In the genomic region with DNA sequence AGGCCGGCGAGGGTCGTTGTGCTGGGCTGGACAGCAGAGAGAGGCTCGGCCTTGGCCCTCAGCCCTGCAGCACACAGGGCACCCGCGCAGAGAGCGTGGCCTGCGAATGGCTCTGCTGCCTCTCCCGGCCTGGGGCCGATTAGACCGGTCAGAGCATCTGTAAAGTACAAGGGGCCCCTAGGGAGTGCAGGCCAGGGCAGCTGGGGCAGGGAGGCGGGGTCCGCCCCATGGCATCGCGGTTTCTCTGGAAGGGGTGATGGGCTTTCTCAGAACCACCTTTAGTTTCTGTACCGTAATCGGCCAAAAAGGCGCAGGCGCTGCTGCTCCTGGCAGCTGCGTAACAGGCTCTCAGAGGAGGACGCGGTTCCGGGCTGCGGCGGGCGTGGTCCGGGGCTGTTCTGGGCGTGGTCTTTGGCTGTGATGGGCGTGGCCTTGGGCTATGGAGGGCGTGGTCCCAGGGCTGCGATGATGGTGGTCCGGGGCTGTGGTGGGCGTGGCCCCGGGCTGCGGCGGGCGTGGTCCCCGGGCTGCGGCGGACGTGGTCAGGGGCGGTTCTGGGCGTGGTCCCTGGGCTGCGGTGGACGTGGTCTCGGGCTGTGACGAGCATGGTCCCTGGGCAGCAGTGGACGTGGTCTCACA, we compare ENCODE assay signal across 1 cellular context.
TF ChIP-seq lines count a peak whose summit lies in the region.

No MANE protein-coding gene starts in this region.

TF ChIP-seq in IMR-90, 13 proteins besides CTCF, POLR2A, EP300 and RAD21 (continued from another document):
- TF ChIP-seq, protein P1, sequence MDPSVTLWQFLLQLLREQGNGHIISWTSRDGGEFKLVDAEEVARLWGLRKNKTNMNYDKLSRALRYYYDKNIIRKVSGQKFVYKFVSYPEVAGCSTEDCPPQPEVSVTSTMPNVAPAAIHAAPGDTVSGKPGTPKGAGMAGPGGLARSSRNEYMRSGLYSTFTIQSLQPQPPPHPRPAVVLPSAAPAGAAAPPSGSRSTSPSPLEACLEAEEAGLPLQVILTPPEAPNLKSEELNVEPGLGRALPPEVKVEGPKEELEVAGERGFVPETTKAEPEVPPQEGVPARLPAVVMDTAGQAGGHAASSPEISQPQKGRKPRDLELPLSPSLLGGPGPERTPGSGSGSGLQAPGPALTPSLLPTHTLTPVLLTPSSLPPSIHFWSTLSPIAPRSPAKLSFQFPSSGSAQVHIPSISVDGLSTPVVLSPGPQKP (IDR thresholded peaks at IDR 0.05; ENCODE audit: borderline replicate concordance, low read depth, low read length), result no peak
